ENCODE assay signal across 1 cellular context in the genomic region with DNA sequence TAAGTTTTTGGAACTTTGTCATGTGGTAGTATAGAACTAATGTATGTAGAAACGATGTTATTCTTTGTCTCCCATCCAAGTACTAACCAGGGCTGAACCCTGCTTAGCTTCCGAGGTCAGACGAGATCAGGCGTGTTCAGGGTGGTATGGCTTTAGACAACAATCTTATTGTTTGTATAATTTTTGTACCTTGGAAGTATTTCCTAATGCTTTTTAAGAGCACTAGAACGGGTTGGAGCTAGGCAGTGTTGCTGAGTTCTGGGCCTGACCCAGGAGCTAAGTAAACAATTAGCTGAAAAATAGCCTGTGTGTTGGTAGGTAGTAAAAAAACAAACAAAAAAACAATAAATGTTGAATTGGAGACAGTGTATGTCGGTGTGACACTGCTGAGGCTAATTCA.
A peak's percentile ranks its signal among the peaks of the same experiment; 100 is the strongest.
TF ChIP-seq lines count a peak whose summit lies in the region.

No MANE protein-coding gene starts in this region.

TF ChIP-seq in liver, 16 proteins besides CTCF, POLR2A, EP300 and RAD21 (continued from another document):
- TF ChIP-seq, protein P1, sequence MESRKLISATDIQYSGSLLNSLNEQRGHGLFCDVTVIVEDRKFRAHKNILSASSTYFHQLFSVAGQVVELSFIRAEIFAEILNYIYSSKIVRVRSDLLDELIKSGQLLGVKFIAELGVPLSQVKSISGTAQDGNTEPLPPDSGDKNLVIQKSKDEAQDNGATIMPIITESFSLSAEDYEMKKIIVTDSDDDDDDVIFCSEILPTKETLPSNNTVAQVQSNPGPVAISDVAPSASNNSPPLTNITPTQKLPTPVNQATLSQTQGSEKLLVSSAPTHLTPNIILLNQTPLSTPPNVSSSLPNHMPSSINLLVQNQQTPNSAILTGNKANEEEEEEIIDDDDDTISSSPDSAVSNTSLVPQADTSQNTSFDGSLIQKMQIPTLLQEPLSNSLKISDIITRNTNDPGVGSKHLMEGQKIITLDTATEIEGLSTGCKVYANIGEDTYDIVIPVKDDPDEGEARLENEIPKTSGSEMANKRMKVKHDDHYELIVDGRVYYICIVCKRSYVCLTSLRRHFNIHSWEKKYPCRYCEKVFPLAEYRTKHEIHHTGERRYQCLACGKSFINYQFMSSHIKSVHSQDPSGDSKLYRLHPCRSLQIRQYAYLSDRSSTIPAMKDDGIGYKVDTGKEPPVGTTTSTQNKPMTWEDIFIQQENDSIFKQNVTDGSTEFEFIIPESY (IDR thresholded peaks at IDR 0.05), result peak; percentile 59
- TF ChIP-seq, protein P2, sequence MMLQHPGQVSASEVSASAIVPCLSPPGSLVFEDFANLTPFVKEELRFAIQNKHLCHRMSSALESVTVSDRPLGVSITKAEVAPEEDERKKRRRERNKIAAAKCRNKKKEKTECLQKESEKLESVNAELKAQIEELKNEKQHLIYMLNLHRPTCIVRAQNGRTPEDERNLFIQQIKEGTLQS (IDR thresholded peaks at IDR 0.05), result peak; percentile 66
- TF ChIP-seq FOXA2 (IDR thresholded peaks at IDR 0.05), result peak; percentile 74
- peak; percentile 64 for TF ChIP-seq YY1 (IDR thresholded peaks at IDR 0.05)
- TF ChIP-seq TAF1 (conservative IDR thresholded peaks at IDR 0.05), result no peak
- peak; percentile 51 for TF ChIP-seq HNF4G (IDR thresholded peaks at IDR 0.05)
- peak; percentile 87 to 88 for TF ChIP-seq RXRA (IDR thresholded peaks at IDR 0.05)
- no peak for TF ChIP-seq REST (IDR thresholded peaks at IDR 0.05)
- no peak for TF ChIP-seq EGR1 (IDR thresholded peaks at IDR 0.05; ENCODE audit: low read depth in 2 of 2)
- TF ChIP-seq JUND (IDR thresholded peaks at IDR 0.05), result peak; percentile 70 to 76
- TF ChIP-seq SP1 (IDR thresholded peaks at IDR 0.05), result peak; percentile 77
- TF ChIP-seq NR2F2 (IDR thresholded peaks at IDR 0.05), result no peak
- TF ChIP-seq GABPA (IDR thresholded peaks at IDR 0.05 in 1 of 2, conservative IDR thresholded peaks at IDR 0.05 in 1 of 2), result no peak
